In the genomic region with DNA sequence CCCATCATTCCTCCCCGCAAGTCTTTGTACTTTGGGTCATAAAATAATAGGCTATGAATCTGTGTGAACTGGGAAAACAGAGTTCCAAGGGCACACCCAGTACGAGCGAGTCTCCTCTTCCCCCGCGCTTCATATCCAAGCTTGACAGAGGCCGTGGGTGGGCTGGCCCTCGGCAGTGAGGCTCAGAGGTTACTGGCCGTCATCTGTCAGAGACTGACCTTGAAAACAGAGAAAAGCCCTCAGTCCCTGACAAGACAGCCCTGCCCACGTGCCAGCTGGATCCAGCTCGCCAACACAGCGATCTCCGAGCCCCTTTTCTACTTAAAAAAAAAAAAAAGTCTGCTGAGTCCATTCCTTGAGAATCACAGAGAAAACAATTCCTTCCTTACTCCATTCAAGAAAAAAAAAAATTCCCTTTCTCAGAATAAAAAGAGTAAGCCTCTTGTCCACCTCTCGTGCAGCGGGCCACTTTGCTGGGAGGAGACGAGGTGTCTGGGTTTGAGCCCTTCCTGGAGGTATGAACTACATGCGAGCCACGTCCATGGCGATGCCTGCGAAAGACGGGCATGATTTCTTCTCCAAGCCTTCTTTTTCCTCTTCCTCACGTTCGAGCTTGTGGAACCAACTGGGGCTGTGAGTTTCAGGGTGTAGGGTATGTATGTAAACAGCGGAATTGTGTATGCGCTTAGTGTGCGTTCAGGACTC, we compare ENCODE assay signal across 8 cellular contexts. TPM values are rescaled to one million over a fixed set of nuclear protein-coding genes. Genes with fewer than 3 reads are reported as not detected.
DNase-seq lines count a peak whose midpoint lies in the region; ATAC-seq and TF ChIP-seq lines count a peak whose summit lies in the region.

No MANE protein-coding gene starts in this region.

- no peak overlapping the region for H2BK15ac ChIP-seq in neuronal stem cell (ENCODE audit: low read length)

- DNase-seq in CD4-positive, alpha-beta T cell: no peak
- no peak for DNase-seq in Panc1 (ENCODE audit: low read depth, low spot score)
- peak; percentile 36 for DNase-seq in fibroblast of pulmonary artery (ENCODE audit: low read depth)
- no peak for DNase-seq in neuronal stem cell (ENCODE audit: low spot score)
- no peak for DNase-seq in DMS79 (lab: John Stamatoyannopoulos, UW)
- no peak for DNase-seq in effector CD8-positive, alpha-beta T cell (lab: John Stamatoyannopoulos, UW)

- no peaks in the 10 kb centered on the region for H3K9me3 ChIP-seq in CD4-positive, alpha-beta T cell (ENCODE audit: control insufficient read depth, low read length)
- H3K9me3 ChIP-seq in Panc1 (ENCODE audit: control insufficient read depth, insufficient read depth, low read depth, low read length) (no peaks in the 10 kb centered on the region), neuronal stem cell (replicated peaks in 1 of 2; ENCODE audit: control insufficient read depth in 2 of 2, insufficient read depth in 1 of 2, low read depth in 1 of 2, low read length in 2 of 2) (no peaks in the 10 kb centered on the region)

- H3K4me1 ChIP-seq in Panc1 (ENCODE audit: control insufficient read depth, insufficient read depth, low read length) (peaks cover 4% of the 10 kb centered on the region; the same call in 1 of the 2 replicates), neuronal stem cell (ENCODE audit: control insufficient read depth in 2 of 2, insufficient read depth in 1 of 2, low read depth in 1 of 2, low read length in 2 of 2) (peaks cover 8 to 10% of the 10 kb centered on the region in 2 donors)

- H4K8ac ChIP-seq in neuronal stem cell (ENCODE audit: low read depth, low read length): no peak overlapping the region

- H3K27ac Mint-ChIP-seq in CD4-positive, alpha-beta T cell: no peak overlapping the region

- no peak overlapping the region for H2AK5ac ChIP-seq in neuronal stem cell (ENCODE audit: low read depth, low read length)

- no peaks in the 10 kb centered on the region for H3K9me3 Mint-ChIP-seq in CD4-positive, alpha-beta T cell

- H3K4me1 Mint-ChIP-seq in CD4-positive, alpha-beta T cell (ENCODE audit: low read depth): peaks cover 12% of the 10 kb centered on the region

- peak overlapping the region; percentile 29 to 46 for H3K4me3 ChIP-seq in Panc1 (ENCODE audit: low read depth in 2 of 2, low read length in 2 of 2)
- peak overlapping the region; percentile 52 for H3K4me3 ChIP-seq in fibroblast of pulmonary artery (replicated peaks; ENCODE audit: low read depth, low read length)
- peak overlapping the region; percentile 59 to 97 for H3K4me3 ChIP-seq in neuronal stem cell (ENCODE audit: low read length in 2 of 2)

- H2BK5ac ChIP-seq in neuronal stem cell (ENCODE audit: low read length): no peak overlapping the region

- intact Hi-C loops in CD4-positive, alpha-beta T cell (cut with DNase I, micrococcal nuclease): loop anchor here in 1 of 2 experiments (10.0 kb wide), 1 partner anchor 207 kb away; no protein-coding TSS in a partner anchor
- intact Hi-C loops in Panc1 (cut with micrococcal nuclease; ENCODE audit: unreplicated experiment): loop anchor here (10.0 kb wide), 1 partner anchor 207 kb away; no protein-coding TSS in a partner anchor

- no peak for ATAC-seq in CD4-positive, alpha-beta T cell (ENCODE audit: poor library complexity)
- ATAC-seq in Panc1 (no peak), esophagus mucosa (no peak), GM18511 (IDR thresholded peaks at IDR 0.05; ENCODE audit: unreplicated experiment) (no peak)

- CTCF ChIA-PET in CD4-positive, alpha-beta T cell (lab: Charles Lee): no interaction called here
- CTCF ChIA-PET in Panc1 (lab: Charles Lee): interaction anchor here (0.7 kb wide), 1 partner anchor 45 kb away, joined by 4 read pairs; no protein-coding TSS in a partner anchor

- no CpG with 5 or more reads among the region's 25 CpGs for WGBS in neuronal stem cell (ENCODE audit: extremely low coverage in 2 of 2, insufficient read length in 2 of 2, insufficient replicate concordance in 1 of 2), 2 donors

- H3K14ac ChIP-seq in neuronal stem cell (ENCODE audit: low read length): no peak overlapping the region

- no TSS peak for BruUV-seq in Panc1 (replicated peaks; lab: Mats Ljungman, UMichigan)

- H4K91ac ChIP-seq in neuronal stem cell (ENCODE audit: low read depth, low read length, poor library complexity): no peak overlapping the region

- POLR2A ChIA-PET in CD4-positive, alpha-beta T cell (lab: Charles Lee): no interaction called here
- POLR2A ChIA-PET in Panc1 (lab: Charles Lee): no interaction called here

- peak overlapping the region; percentile 85 for H3K4me2 ChIP-seq in neuronal stem cell (ENCODE audit: insufficient read depth, low read length, poor library complexity, severe bottlenecking)

- H2BK120ac ChIP-seq in neuronal stem cell (ENCODE audit: low read depth, low read length): no peak overlapping the region

- in situ Hi-C loops in Panc1 (cut with HindIII; ENCODE audit: low pct_unique_long_range_greater_than_20kb, low sequenced_read_pairs): no loop called here

- H3K27me3 Mint-ChIP-seq in CD4-positive, alpha-beta T cell: peaks cover 39% of the 10 kb centered on the region

- no peaks in the 10 kb centered on the region for H3K36me3 Mint-ChIP-seq in CD4-positive, alpha-beta T cell (ENCODE audit: low read depth)

- H3K4me3 Mint-ChIP-seq in CD4-positive, alpha-beta T cell: peak overlapping the region; percentile 81

- H3K4ac ChIP-seq in neuronal stem cell (ENCODE audit: low read length): no peak overlapping the region

- H2BK12ac ChIP-seq in neuronal stem cell (ENCODE audit: low read length): no peak overlapping the region

- no peak overlapping the region for H3K18ac ChIP-seq in neuronal stem cell (ENCODE audit: low read length)

- no peaks in the 10 kb centered on the region for H3K79me1 ChIP-seq in neuronal stem cell (ENCODE audit: low read depth, low read length)

- H2AFZ ChIP-seq in neuronal stem cell (ENCODE audit: low read length): peak overlapping the region; percentile 95

- H3K9ac ChIP-seq in neuronal stem cell (ENCODE audit: low read depth, low read length, poor library complexity): no peak overlapping the region

- peaks cover 53% of the 10 kb centered on the region for H3K27me3 ChIP-seq in CD4-positive, alpha-beta T cell (ENCODE audit: control insufficient read depth, insufficient read depth, low read length)
- peaks cover 37% of the 10 kb centered on the region for H3K27me3 ChIP-seq in Panc1 (ENCODE audit: control insufficient read depth, insufficient read depth, low read length)
- H3K27me3 ChIP-seq in neuronal stem cell (ENCODE audit: control insufficient read depth in 3 of 3, insufficient read depth in 3 of 3, low read depth in 1 of 3, low read length in 3 of 3): peaks cover 0 to 51% (median 23%) of the 10 kb centered on the region in 3 experiments

- no peak overlapping the region for H3K23ac ChIP-seq in neuronal stem cell (ENCODE audit: low read depth, low read length, poor library complexity)

- H3K36me3 ChIP-seq in Panc1 (ENCODE audit: control insufficient read depth, insufficient read depth, low read length): no peaks in the 10 kb centered on the region
- no peaks in the 10 kb centered on the region for H3K36me3 ChIP-seq in neuronal stem cell (replicated peaks in 1 of 2; ENCODE audit: control insufficient read depth in 2 of 2, insufficient read depth in 2 of 2, low read length in 2 of 2)

- no peak for TF ChIP-seq CTCF in CD4-positive, alpha-beta T cell (IDR thresholded peaks at IDR 0.05)
- TF ChIP-seq CTCF in Panc1 (IDR thresholded peaks at IDR 0.05) (no peak), fibroblast of pulmonary artery (IDR thresholded peaks at IDR 0.05; ENCODE audit: low read length, missing control alignments) (no peak)

- H3K27ac ChIP-seq in CD4-positive, alpha-beta T cell (ENCODE audit: low read depth, low read length): no peak overlapping the region
- H3K27ac ChIP-seq in Panc1 (ENCODE audit: low read length): no peak overlapping the region
- H3K27ac ChIP-seq in neuronal stem cell (replicated peaks; ENCODE audit: low read length): no peak overlapping the region

RNA-seq across cellular contexts. Expression of a gene that starts 0.8 kb away (rescaled TPM):
- not detected for total RNA-seq in CD4-positive, alpha-beta T cell
- 0.67 TPM for total RNA-seq in Panc1 (2021; ENCODE audit: unreplicated experiment)
- polyA plus RNA-seq in Panc1 (2012; ENCODE audit: insufficient read length): 0.11 TPM
- polyA plus RNA-seq in neuronal stem cell (2013, experiment 1 of 2): 1.6 TPM
- polyA plus RNA-seq in neuronal stem cell (2013, experiment 2 of 2): 1.5 TPM
- 0.32 TPM for total RNA-seq in esophagus mucosa
